ENCODE assay signal across 9 cellular contexts in genomic region chr17:45294506-45294905, GRCh38. TPM values are rescaled to one million over a fixed set of nuclear protein-coding genes. Genes with fewer than 3 reads are reported as not detected.
DNase-seq lines count a peak whose midpoint lies in the region; ATAC-seq and TF ChIP-seq lines count a peak whose summit lies in the region.
"Had no signal": no experiment of that assay in that cellular context is flagged by ENCODE, and none has a peak within 500 bp of the region (broad histone marks: within the 10 kb centered on the region; RNA-seq: fewer than 3 reads in every experiment).

No MANE protein-coding gene starts in this region.

- CTCF ChIA-PET in Calu3 (lab: Charles Lee): interaction anchor here (0.6 to 4.0 kb wide), 9 partner anchors 8 to 697 kb away, joined by 3 to 32 read pairs (median 10); partner anchors contain the start of gene MAP3K14

- peaks cover 82% of the 10 kb centered on the region for H3K4me1 Mint-ChIP-seq in Calu3 (ENCODE audit: low read depth, unreplicated experiment)

- TF ChIP-seq CTCF in Calu3 (IDR thresholded peaks at IDR 0.05; ENCODE audit: unreplicated experiment): no peak

- H3K4me3 Mint-ChIP-seq in Calu3 (ENCODE audit: low read depth, unreplicated experiment): peak overlapping the region; percentile 21

- no peaks in the 10 kb centered on the region for H3K9me3 Mint-ChIP-seq in Calu3 (ENCODE audit: low read depth, unreplicated experiment)

- H3K27me3 Mint-ChIP-seq in Calu3 (ENCODE audit: unreplicated experiment): no peaks in the 10 kb centered on the region

- DNase-seq in Calu3: no peak
- DNase-seq in fibroblast of the conjunctiva (ENCODE audit: low read depth): peak; percentile 68
- no peak for DNase-seq in sciatic nerve (ENCODE audit: low spot score)
- no peak for DNase-seq in NCI-H1092 (lab: John Stamatoyannopoulos, UW)
- DNase-seq in HuH-7 (ENCODE audit: low spot score): no peak
- DNase-seq in Ammon's horn (ENCODE audit: low spot score): no peak
- DNase-seq in NOMO-1 treated with DMSO at 0.1 percent for 48 hours (lab: John Stamatoyannopoulos, UW; ENCODE audit: unreplicated experiment): no peak
- DNase-seq: stimulated activated CD4-positive, alpha-beta T cell treated with anti-CD3 and anti-CD28 coated beads, Interleukin-15, amount 100 ng/mL, for 24 hours had no signal

- peak overlapping the region; percentile 66 for H3K27ac Mint-ChIP-seq in Calu3 (ENCODE audit: unreplicated experiment)

- intact Hi-C loops in Calu3 (cut with micrococcal nuclease; ENCODE audit: unreplicated experiment) (no loop called here), sciatic nerve (cut with DNase I) (no loop called here)

- peaks cover 52% of the 10 kb centered on the region for H3K36me3 Mint-ChIP-seq in Calu3 (ENCODE audit: insufficient read depth, unreplicated experiment)

- no TSS peak for BruUV-seq in Calu3 (replicated peaks; lab: Mats Ljungman, UMichigan)

- peak; percentile 80 for ATAC-seq in SK-N-SH treated with all-trans-retinoic acid at 6 μM for 48 hours
- peak; percentile 18 for ATAC-seq in sciatic nerve

TF ChIP-seq in SK-N-SH treated with all-trans-retinoic acid at 6 μM for 48 hours, 23 proteins besides CTCF, POLR2A, EP300 and RAD21:
- no peak for TF ChIP-seq BACH2 (CRISPR knock-in tag; IDR thresholded peaks at IDR 0.05; ENCODE audit: borderline replicate concordance)
- no peak for TF ChIP-seq ARNTL (CRISPR knock-in tag; IDR thresholded peaks at IDR 0.05; ENCODE audit: borderline replicate concordance, low read depth)
- TF ChIP-seq ISL1 (CRISPR knock-in tag; IDR thresholded peaks at IDR 0.05): peak; percentile 91
- no peak for TF ChIP-seq ZNF70 (CRISPR knock-in tag; IDR thresholded peaks at IDR 0.05)
- peak; percentile 93 for TF ChIP-seq SNAI2 (CRISPR knock-in tag; IDR thresholded peaks at IDR 0.05)
- TF ChIP-seq ZNF8 (CRISPR knock-in tag; IDR thresholded peaks at IDR 0.05): 0 out of 2 replicates have a peak, but pooled peaks have one; percentile 10
- TF ChIP-seq, protein P1, sequence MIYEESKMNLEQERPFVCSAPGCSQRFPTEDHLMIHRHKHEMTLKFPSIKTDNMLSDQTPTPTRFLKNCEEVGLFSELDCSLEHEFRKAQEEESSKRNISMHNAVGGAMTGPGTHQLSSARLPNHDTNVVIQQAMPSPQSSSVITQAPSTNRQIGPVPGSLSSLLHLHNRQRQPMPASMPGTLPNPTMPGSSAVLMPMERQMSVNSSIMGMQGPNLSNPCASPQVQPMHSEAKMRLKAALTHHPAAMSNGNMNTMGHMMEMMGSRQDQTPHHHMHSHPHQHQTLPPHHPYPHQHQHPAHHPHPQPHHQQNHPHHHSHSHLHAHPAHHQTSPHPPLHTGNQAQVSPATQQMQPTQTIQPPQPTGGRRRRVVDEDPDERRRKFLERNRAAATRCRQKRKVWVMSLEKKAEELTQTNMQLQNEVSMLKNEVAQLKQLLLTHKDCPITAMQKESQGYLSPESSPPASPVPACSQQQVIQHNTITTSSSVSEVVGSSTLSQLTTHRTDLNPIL (CRISPR knock-in tag; IDR thresholded peaks at IDR 0.05; ENCODE audit: low read depth): peak; percentile 72
- TF ChIP-seq, protein P2, sequence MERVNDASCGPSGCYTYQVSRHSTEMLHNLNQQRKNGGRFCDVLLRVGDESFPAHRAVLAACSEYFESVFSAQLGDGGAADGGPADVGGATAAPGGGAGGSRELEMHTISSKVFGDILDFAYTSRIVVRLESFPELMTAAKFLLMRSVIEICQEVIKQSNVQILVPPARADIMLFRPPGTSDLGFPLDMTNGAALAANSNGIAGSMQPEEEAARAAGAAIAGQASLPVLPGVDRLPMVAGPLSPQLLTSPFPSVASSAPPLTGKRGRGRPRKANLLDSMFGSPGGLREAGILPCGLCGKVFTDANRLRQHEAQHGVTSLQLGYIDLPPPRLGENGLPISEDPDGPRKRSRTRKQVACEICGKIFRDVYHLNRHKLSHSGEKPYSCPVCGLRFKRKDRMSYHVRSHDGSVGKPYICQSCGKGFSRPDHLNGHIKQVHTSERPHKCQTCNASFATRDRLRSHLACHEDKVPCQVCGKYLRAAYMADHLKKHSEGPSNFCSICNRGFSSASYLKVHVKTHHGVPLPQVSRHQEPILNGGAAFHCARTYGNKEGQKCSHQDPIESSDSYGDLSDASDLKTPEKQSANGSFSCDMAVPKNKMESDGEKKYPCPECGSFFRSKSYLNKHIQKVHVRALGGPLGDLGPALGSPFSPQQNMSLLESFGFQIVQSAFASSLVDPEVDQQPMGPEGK (CRISPR knock-in tag; IDR thresholded peaks at IDR 0.05; ENCODE audit: borderline replicate concordance): 0 out of 2 replicates have a peak, but pooled peaks have one; percentile 58
- TF ChIP-seq CSDC2 (CRISPR knock-in tag; IDR thresholded peaks at IDR 0.05): 0 out of 2 replicates have a peak, but pooled peaks have one; percentile 51
- no peak for TF ChIP-seq OSR1 (CRISPR knock-in tag; IDR thresholded peaks at IDR 0.05)
- no peak for TF ChIP-seq RARB (CRISPR knock-in tag; IDR thresholded peaks at IDR 0.05)
- no peak for TF ChIP-seq TOX (CRISPR knock-in tag; IDR thresholded peaks at IDR 0.05; ENCODE audit: borderline replicate concordance)
- no peak for TF ChIP-seq CSRNP3 (CRISPR knock-in tag; IDR thresholded peaks at IDR 0.05)
- TF ChIP-seq ZC3H10 (CRISPR knock-in tag; IDR thresholded peaks at IDR 0.05): no peak
- TF ChIP-seq TCF4 (CRISPR knock-in tag; IDR thresholded peaks at IDR 0.05; ENCODE audit: borderline replicate concordance): peak; percentile 86
- TF ChIP-seq GLIS3 (CRISPR knock-in tag; IDR thresholded peaks at IDR 0.05): 0 out of 2 replicates have a peak, but pooled peaks have one; percentile 24
- no peak for TF ChIP-seq ZFP3 (CRISPR knock-in tag; IDR thresholded peaks at IDR 0.05)
- TF ChIP-seq ZNF565 (CRISPR knock-in tag; conservative IDR thresholded peaks at IDR 0.05; ENCODE audit: low read depth): no peak
- 0 out of 2 replicates have a peak, but pooled peaks have one; percentile 54 for TF ChIP-seq POU6F1 (CRISPR knock-in tag; IDR thresholded peaks at IDR 0.05; ENCODE audit: borderline replicate concordance, low read depth)
- TF ChIP-seq ESRRG (CRISPR knock-in tag; IDR thresholded peaks at IDR 0.05): no peak
- no peak for TF ChIP-seq ZFP30 (CRISPR knock-in tag; IDR thresholded peaks at IDR 0.05)
- no peak for TF ChIP-seq PPARA (CRISPR knock-in tag; IDR thresholded peaks at IDR 0.05; ENCODE audit: borderline replicate concordance)
- peak; percentile 96 for TF ChIP-seq TSHZ2 (CRISPR knock-in tag; IDR thresholded peaks at IDR 0.05)

RNA-seq across cellular contexts. Expression of gene MAP3K14, which starts 22.3 kb away (rescaled TPM):
- total RNA-seq in Calu3 (2022) (26.7 and 33.2 TPM in 2 replicates), sciatic nerve (19.1 TPM)

RNA-seq across cellular contexts. Expression of gene SPATA32, which starts 32.6 kb away (rescaled TPM):
- 0.85 and 0.88 TPM in 2 replicates for total RNA-seq in Calu3 (2022)
- total RNA-seq in sciatic nerve: not detected
